Comparison of ENCODE assay signal across 33 cellular contexts in the genomic region with DNA sequence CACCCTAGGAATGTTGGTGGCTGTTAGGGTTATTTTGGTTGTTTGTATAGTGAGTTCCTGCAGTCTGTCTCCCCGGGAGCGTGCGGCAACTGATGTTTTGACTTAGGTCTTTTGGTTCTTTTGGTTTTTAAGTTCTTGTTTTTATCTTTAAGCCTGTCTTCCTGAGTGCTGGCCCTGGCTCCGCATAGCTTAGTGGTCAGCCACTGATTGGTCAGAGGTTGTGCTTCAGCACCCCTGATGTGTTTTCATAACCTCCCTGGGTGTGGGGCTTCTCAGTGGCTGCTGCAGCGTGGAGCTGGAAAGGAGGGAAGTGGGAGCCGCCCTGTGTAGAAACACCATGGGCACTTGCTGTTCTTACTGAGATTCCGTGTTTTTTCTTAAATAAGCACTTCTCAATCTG. TPM values are rescaled to one million over a fixed set of nuclear protein-coding genes. Genes with fewer than 3 reads are reported as not detected.
DNase-seq lines count a peak whose midpoint lies in the region; ATAC-seq, FAIRE-seq and TF ChIP-seq lines count a peak whose summit lies in the region.
"Had no signal": no experiment of that assay in that cellular context is flagged by ENCODE, and none has a peak within 500 bp of the region (broad histone marks: within the 10 kb centered on the region; RNA-seq: fewer than 3 reads in every experiment).

No MANE protein-coding gene starts in this region.

- in situ Hi-C loops in astrocyte of the spinal cord (cut with HindIII; ENCODE audit: low sequenced_read_pairs): no loop called here

- no peak overlapping the region for H3K4me3 ChIP-seq in HEK293 (ENCODE audit: low read depth, low read length)
- no peak overlapping the region for H3K4me3 ChIP-seq in astrocyte of the spinal cord (ENCODE audit: low read depth, low read length)
- H3K4me3 ChIP-seq in ovary: no peak overlapping the region
- H3K4me3 ChIP-seq: coronary artery, lower lobe of right lung, pancreas, spleen, tibial nerve had no signal

- H3K36me3 ChIP-seq in HEK293 (ENCODE audit: control insufficient read depth in 2 of 2, insufficient read depth in 1 of 2, low read length in 2 of 2) (peaks cover 0 to 83% of the 10 kb centered on the region in 2 experiments; a peak in 1 of 3 replicates), ovary (no peaks in the 10 kb centered on the region)

- intact Hi-C loops in ovary (cut with DNase I): no loop called here

- H3K4me1 ChIP-seq in HEK293 (ENCODE audit: control insufficient read depth, insufficient read depth, low read length) (no peaks in the 10 kb centered on the region), ovary (ENCODE audit: insufficient read depth) (peaks cover 10% of the 10 kb centered on the region)

- H3K27ac ChIP-seq in HEK293 (ENCODE audit: extremely low read depth, low read depth, low read length) (no peak overlapping the region), ovary (no peak overlapping the region)
- H3K27ac ChIP-seq: coronary artery, epithelial cell of prostate, HL-60, lower lobe of right lung, pancreas, spleen, tibial nerve had no signal

- ATAC-seq in HG03108 (IDR thresholded peaks at IDR 0.05; ENCODE audit: unreplicated experiment): no peak
- ATAC-seq: activated T-cell treated with anti-CD3 and anti-CD28 coated beads, Interleukin-2, amount 50 U/mL, for 72 hours; lower lobe of right lung; natural killer cell; pancreas; PC-3; stimulated activated naive CD8-positive, alpha-beta T cell treated with anti-CD3 and anti-CD28 coated beads, Interleukin-15, amount 100 ng/mL, for 72 hours had no signal

- FAIRE-seq in urothelium cell line (lab: Jason Lieb, UNC): no peak
- FAIRE-seq in GM19239 (lab: Jason Lieb, UNC): no peak
- no peak for FAIRE-seq in D721Med (lab: Jason Lieb, UNC)
- FAIRE-seq: H54, keratinocyte, pancreas had no signal

- no peak for TF ChIP-seq CTCF in HEK293 (tag by site-specific recombination; IDR thresholded peaks at IDR 0.05)
- no peak for TF ChIP-seq CTCF in astrocyte of the spinal cord (IDR thresholded peaks at IDR 0.05; ENCODE audit: low read depth, low read length)
- no peak for TF ChIP-seq CTCF in ovary (IDR thresholded peaks at IDR 0.05)
- TF ChIP-seq CTCF in D721Med (IDR thresholded peaks at IDR 0.05; ENCODE audit: insufficient read depth, missing control alignments): no peak

- no peaks in the 10 kb centered on the region for H3K27me3 ChIP-seq in ovary
- H3K27me3 ChIP-seq: pancreas, spleen, tibial nerve had no signal

- CTCF ChIA-PET in HEK293 (lab: Yijun Ruan, JAX): no interaction called here

- no peaks in the 10 kb centered on the region for H3K9me3 ChIP-seq in HEK293 (ENCODE audit: control insufficient read depth, insufficient read depth, low read depth, low read length)
- H3K9me3 ChIP-seq in ovary: no peaks in the 10 kb centered on the region
- H3K9me3 ChIP-seq: lower lobe of right lung, pancreas, SK-N-SH, spleen, tibial nerve had no signal

- WGBS in ovary, 3 donors: 11 to 43% (median 16%) methylated on average over 7 of the region's 7 CpGs

- no peak for TF ChIP-seq EP300 in ovary (IDR thresholded peaks at IDR 0.05)

- no peak for TF ChIP-seq POLR2A in ovary (IDR thresholded peaks at IDR 0.05)

- POLR2A ChIA-PET in HEK293 (lab: Yijun Ruan, JAX): no interaction called here

- DNase-seq in astrocyte of the spinal cord (ENCODE audit: low read depth, low spot score) (peak; percentile 87), inferior parietal cortex (ENCODE audit: extremely low spot score) (peak; percentile 8), ovary (peak in 3 of 5 donors; percentile 45 to 72 (median 48)), urothelium cell line (ENCODE audit: low spot score) (no peak), GM19239 (ENCODE audit: insufficient read length, low spot score) (no peak), D721Med (ENCODE audit: insufficient read length, low spot score) (no peak)
- DNase-seq: activated CD4-positive, alpha-beta T cell treated with anti-CD3 and anti-CD28 coated beads, Interleukin-2, amount 50 U/mL, for 48 hours; activated naive CD4-positive, alpha-beta T cell; activated T-cell treated with anti-CD3 and anti-CD28 coated beads, Interleukin-2, amount 50 U/mL, for 72 hours; CD4-positive, alpha-beta memory T cell; effector CD8-positive, alpha-beta T cell; foreskin fibroblast; head of caudate nucleus; lower lobe of right lung; natural killer cell; NCI-H1436 treated with DMSO at 0.1 percent for 48 hours; NCI-H2081 treated with DMSO at 0.1 percent for 48 hours; NCI-H2227 treated with DMSO at 0.1 percent for 48 hours; NCI-H526; pancreas; PC-3; SK-N-SH; spleen; stimulated activated CD4-positive, alpha-beta T cell treated with anti-CD3 and anti-CD28 coated beads, Interleukin-2, amount 100 ng/mL, for 24 hours; stimulated activated naive CD8-positive, alpha-beta T cell treated with anti-CD3 and anti-CD28 coated beads, Interleukin-15, amount 100 ng/mL, for 72 hours had no signal

TF ChIP-seq in HEK293, 187 proteins besides CTCF, POLR2A, EP300 and RAD21:
- TF ChIP-seq BCL11A (tag by site-specific recombination; IDR thresholded peaks at IDR 0.05; ENCODE audit: low read depth) (no peak), ZIC2 (tag by site-specific recombination; IDR thresholded peaks at IDR 0.05) (peak; percentile 15; the same call in 1 of the 2 replicates), GLIS1 (tag by site-specific recombination; IDR thresholded peaks at IDR 0.05) (peak; percentile 53)
TF ChIP-seq in HEK293: peak in this region for 2.

RNA-seq across cellular contexts. Expression of a gene that starts 5.1 kb away (rescaled TPM):
- total RNA-seq in ovary: 10 to 100 TPM; 32.3 to 61.3 (median 49.8) TPM
- polyA plus RNA-seq in ovary: 10 to 100 TPM; 31.5 to 38.1 TPM

RNA-seq across cellular contexts. Expression of a gene that starts 5.1 kb away (rescaled TPM):
- 10 to 100 TPM; 28.2 to 38.8 (median 31.9) TPM for total RNA-seq in ovary
- polyA plus RNA-seq in ovary: 10 to 100 TPM; 13.7 to 15.5 TPM

Comparison
In these comparisons a context has a peak if more than half of its experiments do, and no peak if none do; other contexts are left out.
1. DNase-seq: peak in astrocyte of the spinal cord (single experiment), inferior parietal cortex (single experiment) and ovary (3 of 5); none in urothelium cell line (single experiment), GM19239 (single experiment) and D721Med (single experiment).